In the genomic region with DNA sequence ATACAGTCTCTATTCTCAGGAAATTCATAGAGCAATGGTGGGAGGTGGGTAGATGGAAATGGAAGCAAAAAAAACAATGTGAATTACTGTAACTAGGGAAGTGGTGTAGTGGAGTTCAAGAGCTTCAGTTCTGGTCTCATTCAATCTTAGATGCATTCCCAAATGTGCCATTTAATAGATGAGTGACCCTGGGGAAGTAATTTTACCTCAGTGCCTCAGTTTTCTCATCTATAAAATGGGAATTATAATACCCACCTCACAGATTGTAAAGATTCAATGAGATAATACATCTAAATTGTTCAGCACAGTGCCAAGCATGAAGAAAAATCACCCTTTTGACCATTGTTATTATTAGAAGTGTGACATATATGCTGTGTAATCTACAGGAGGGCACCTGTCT, we compare ENCODE assay signal across 40 cellular contexts.
"Had no signal": no experiment of that assay in that cellular context is flagged by ENCODE, and none has a peak within 500 bp of the region (broad histone marks: within the 10 kb centered on the region; RNA-seq: fewer than 3 reads in every experiment).

No MANE protein-coding gene starts in this region.

- H3K36me3 ChIP-seq: adrenal gland, ascending aorta, brain microvascular endothelial cell, breast epithelium, cardiac muscle cell had no signal

- H3K9me3 ChIP-seq: adrenal gland, ascending aorta, body of pancreas, breast epithelium had no signal

- H3K4me1 Mint-ChIP-seq: activated naive CD4-positive, alpha-beta T cell treated with anti-CD3 and anti-CD28 coated beads, Interleukin-2, amount 10 ng/mL, durations not matched to agents 7 days and 5 days; activated naive CD4-positive, alpha-beta T cell treated with anti-CD3 and anti-CD28 coated beads, Interleukin-2, amount 50 U/mL, for 24 hours; activated naive CD8-positive, alpha-beta T cell treated with anti-CD3 and anti-CD28 coated beads for 36 hours; activated naive CD8-positive, alpha-beta T cell treated with anti-CD3 and anti-CD28 coated beads, Interleukin-2, amount 50 U/mL, for 24 hours; activated T-helper 17 cell treated with anti-CD3 and anti-CD28 coated beads, Interleukin-2, amount 50 U/mL, for 72 hours; brain; central memory CD8-positive, alpha-beta T cell had no signal

- H3K27me3 Mint-ChIP-seq: activated naive CD4-positive, alpha-beta T cell treated with anti-CD3 and anti-CD28 coated beads, Interleukin-2, amount 10 ng/mL, durations not matched to agents 7 days and 5 days; activated naive CD4-positive, alpha-beta T cell treated with anti-CD3 and anti-CD28 coated beads, Interleukin-2, amount 50 U/mL, for 24 hours; activated naive CD8-positive, alpha-beta T cell; activated naive CD8-positive, alpha-beta T cell treated with anti-CD3 and anti-CD28 coated beads for 36 hours; activated naive CD8-positive, alpha-beta T cell treated with anti-CD3 and anti-CD28 coated beads, Interleukin-2, amount 10 ng/mL, durations not matched to agents 7 days and 5 days; activated naive CD8-positive, alpha-beta T cell treated with anti-CD3 and anti-CD28 coated beads, Interleukin-2, amount 50 U/mL, for 24 hours; activated T-cell treated with anti-CD3 and anti-CD28 coated beads, Interleukin-2, amount 50 U/mL, for 24 hours had no signal

- H3K27me3 ChIP-seq: adrenal gland, ascending aorta, body of pancreas, brain microvascular endothelial cell, breast epithelium, cardiac muscle cell had no signal

- H3K27ac ChIP-seq: adrenal gland, ascending aorta, body of pancreas, brain microvascular endothelial cell, breast epithelium, cardiac muscle cell had no signal

- H3K4me3 Mint-ChIP-seq: activated naive CD4-positive, alpha-beta T cell treated with anti-CD3 and anti-CD28 coated beads for 36 hours; activated naive CD4-positive, alpha-beta T cell treated with anti-CD3 and anti-CD28 coated beads, Interleukin-2, amount 10 ng/mL, durations not matched to agents 7 days and 5 days; activated naive CD4-positive, alpha-beta T cell treated with anti-CD3 and anti-CD28 coated beads, Interleukin-2, amount 50 U/mL, for 24 hours; activated naive CD8-positive, alpha-beta T cell; activated naive CD8-positive, alpha-beta T cell treated with anti-CD3 and anti-CD28 coated beads for 36 hours; activated naive CD8-positive, alpha-beta T cell treated with anti-CD3 and anti-CD28 coated beads, Interleukin-2, amount 10 ng/mL, durations not matched to agents 7 days and 5 days; activated naive CD8-positive, alpha-beta T cell treated with anti-CD3 and anti-CD28 coated beads, Interleukin-2, amount 50 U/mL, for 24 hours; activated T-cell treated with anti-CD3 and anti-CD28 coated beads, Interleukin-2, amount 50 U/mL, for 24 hours; activated T-cell treated with anti-CD3 and anti-CD28 coated beads, Interleukin-2, amount 50 U/mL, for 4 hours; activated T-cell treated with anti-CD3 and anti-CD28 coated beads, Interleukin-2, amount 50 U/mL, for 72 hours; activated T-helper 1 cell treated with anti-CD3 and anti-CD28 coated beads, Interleukin-12 subunit alpha, Interleukin-12 subunit beta, Interleukin-2, Interleukin-4 antibody, amounts not matched to agents 30 ng/mL and 10 ng/mL and 1 ng/mL, durations not matched to agents 14 hours and 24 hours and 36 hours; activated T-helper 17 cell treated with anti-CD3 and anti-CD28 coated beads, Interleukin-2, amount 50 U/mL, for 72 hours; brain; central memory CD8-positive, alpha-beta T cell had no signal

- H3K27ac Mint-ChIP-seq: activated naive CD4-positive, alpha-beta T cell treated with anti-CD3 and anti-CD28 coated beads for 36 hours; activated naive CD4-positive, alpha-beta T cell treated with anti-CD3 and anti-CD28 coated beads, Interleukin-2, amount 10 ng/mL, durations not matched to agents 7 days and 5 days; activated naive CD4-positive, alpha-beta T cell treated with anti-CD3 and anti-CD28 coated beads, Interleukin-2, amount 50 U/mL, for 24 hours; activated naive CD4-positive, alpha-beta T cell treated with anti-CD3 and anti-CD28 coated beads, Interleukin-2, amount 50 U/mL, for 72 hours; activated naive CD8-positive, alpha-beta T cell; activated naive CD8-positive, alpha-beta T cell treated with anti-CD3 and anti-CD28 coated beads for 36 hours; activated naive CD8-positive, alpha-beta T cell treated with anti-CD3 and anti-CD28 coated beads, Interleukin-2, amount 10 ng/mL, durations not matched to agents 7 days and 5 days; activated naive CD8-positive, alpha-beta T cell treated with anti-CD3 and anti-CD28 coated beads, Interleukin-2, amount 50 U/mL, for 24 hours; activated T-cell treated with anti-CD3 and anti-CD28 coated beads, Interleukin-2, amount 50 U/mL, for 24 hours; activated T-cell treated with anti-CD3 and anti-CD28 coated beads, Interleukin-2, amount 50 U/mL, for 72 hours; activated T-helper 1 cell treated with anti-CD3 and anti-CD28 coated beads, Interleukin-12 subunit alpha, Interleukin-12 subunit beta, Interleukin-2, Interleukin-4 antibody, amounts not matched to agents 30 ng/mL and 10 ng/mL and 1 ng/mL, durations not matched to agents 14 hours and 24 hours and 36 hours; activated T-helper 17 cell treated with anti-CD3 and anti-CD28 coated beads, Interleukin-2, amount 50 U/mL, for 72 hours; activated T-helper 2 cell treated with anti-CD3 and anti-CD28 coated beads, Interferon-gamma antibody, Interleukin-2, Interleukin-4, amounts not matched to agents 10 μg/mL and 5 μg/mL and 100 μg/mL, durations not matched to agents 14 hours and 24 hours and 36 hours; brain had no signal

- ATAC-seq: activated naive CD4-positive, alpha-beta T cell treated with anti-CD3 and anti-CD28 coated beads, Interleukin-2, amount 50 U/mL, for 72 hours; activated naive CD8-positive, alpha-beta T cell treated with anti-CD3 and anti-CD28 coated beads, Interleukin-2, amount 50 U/mL, for 24 hours; activated T-cell treated with anti-CD3 and anti-CD28 coated beads, Interleukin-2, amount 50 U/mL, for 4 hours; activated T-cell treated with anti-CD3 and anti-CD28 coated beads, Interleukin-2, amount 50 U/mL, for 72 hours; activated T-helper 17 cell treated with anti-CD3 and anti-CD28 coated beads, Interleukin-2, amount 50 U/mL, for 72 hours; body of pancreas had no signal

- H3K36me3 Mint-ChIP-seq: activated naive CD4-positive, alpha-beta T cell treated with anti-CD3 and anti-CD28 coated beads, Interleukin-2, amount 50 U/mL, for 24 hours; brain had no signal

- H3K4me1 ChIP-seq: body of pancreas, breast epithelium had no signal

- H3K4me3 ChIP-seq: adrenal gland, ascending aorta, body of pancreas, breast epithelium, cardiac muscle cell had no signal

- FAIRE-seq: astrocyte, bronchial epithelial cell had no signal

- DNase-seq: activated effector memory CD4-positive, alpha-beta T cell treated with anti-CD3 and anti-CD28 coated beads, Interleukin-2, amount 50 U/mL, for 16 hours; activated effector memory CD4-positive, alpha-beta T cell treated with Interleukin-2 at 50 U/mL for 16 hours; activated gamma-delta T cell; activated gamma-delta T cell treated with Interleukin-2 at 50 U/mL for 16 hours; activated naive CD4-positive, alpha-beta T cell; activated naive CD4-positive, alpha-beta T cell treated with anti-CD3 and anti-CD28 coated beads for 36 hours; activated naive CD4-positive, alpha-beta T cell treated with anti-CD3 and anti-CD28 coated beads, Interleukin-2, amount 10 ng/mL, durations not matched to agents 7 days and 5 days; activated naive CD4-positive, alpha-beta T cell treated with anti-CD3 and anti-CD28 coated beads, Interleukin-2, amount 50 U/mL, for 16 hours; activated naive CD4-positive, alpha-beta T cell treated with Interleukin-2 at 50 U/mL for 16 hours; activated naive CD8-positive, alpha-beta T cell treated with anti-CD3 and anti-CD28 coated beads for 36 hours; activated naive CD8-positive, alpha-beta T cell treated with anti-CD3 and anti-CD28 coated beads, Interleukin-2, amount 10 ng/mL, durations not matched to agents 7 days and 5 days; activated naive CD8-positive, alpha-beta T cell treated with anti-CD3 and anti-CD28 coated beads, Interleukin-2, amount 50 U/mL, for 24 hours; activated T-cell treated with anti-CD3 and anti-CD28 coated beads, Interleukin-2, amount 50 U/mL, for 1 hour; activated T-cell treated with anti-CD3 and anti-CD28 coated beads, Interleukin-2, amount 50 U/mL, for 24 hours; activated T-cell treated with anti-CD3 and anti-CD28 coated beads, Interleukin-2, amount 50 U/mL, for 4 hours; activated T-cell treated with anti-CD3 and anti-CD28 coated beads, Interleukin-2, amount 50 U/mL, for 48 hours; activated T-cell treated with anti-CD3 and anti-CD28 coated beads, Interleukin-2, amount 50 U/mL, for 72 hours; adrenal gland; amniotic stem cell; amygdala; anterior cingulate cortex; aorta; body of pancreas; brain microvascular endothelial cell; caudate nucleus; central memory CD4-positive, alpha-beta T cell; cerebellar nuclear complex had no signal
